1 cellular context compared by ENCODE assay signal in genomic region chr1:93909146-93910050, GRCh38.
TF ChIP-seq lines count a peak whose summit lies in the region.

TSS of gene GCLM (minus strand) at chr1:93909430. CDS start at chr1:93909163, 267 bp downstream.

TF ChIP-seq in HepG2, 621 proteins besides CTCF, POLR2A, EP300 and RAD21 (continued from another document and continues in another):
- TF ChIP-seq GMEB2 (CRISPR knock-in tag; IDR thresholded peaks at IDR 0.05; ENCODE audit: low read depth), result no peak
- no peak for TF ChIP-seq NPAS2 (CRISPR knock-in tag; IDR thresholded peaks at IDR 0.05; ENCODE audit: borderline replicate concordance)
- TF ChIP-seq FOXM1 (CRISPR knock-in tag; IDR thresholded peaks at IDR 0.05), result no peak
- TF ChIP-seq RFX1 (IDR thresholded peaks at IDR 0.05), result no peak
- no peak for TF ChIP-seq HMGA1 (CRISPR knock-in tag; conservative IDR thresholded peaks at IDR 0.05)
- TF ChIP-seq ZNF503 (CRISPR knock-in tag; IDR thresholded peaks at IDR 0.05), result no peak
- TF ChIP-seq DNMT3B (CRISPR knock-in tag; conservative IDR thresholded peaks at IDR 0.05), result no peak
- peak; percentile 64; the same call in 1 of the 2 replicates for TF ChIP-seq ZNF614 (CRISPR knock-in tag; IDR thresholded peaks at IDR 0.05; ENCODE audit: borderline replicate concordance)
- TF ChIP-seq SRSF9 (IDR thresholded peaks at IDR 0.05; ENCODE audit: borderline replicate concordance, insufficient read depth, low read depth, low read length, poor library complexity, severe bottlenecking), result no peak
- TF ChIP-seq ZNF280B (CRISPR knock-in tag; IDR thresholded peaks at IDR 0.05; ENCODE audit: borderline replicate concordance), result no peak
- peak; percentile 78 for TF ChIP-seq ATF2 (CRISPR knock-in tag; IDR thresholded peaks at IDR 0.05)
- TF ChIP-seq CEBPB (IDR thresholded peaks at IDR 0.05; ENCODE audit: borderline replicate concordance, low read depth, low read length), result no peak
- TF ChIP-seq MIER3 (CRISPR knock-in tag; IDR thresholded peaks at IDR 0.05; ENCODE audit: borderline replicate concordance), result peak; percentile 34; the same call in 1 of the 2 replicates
- 0 out of 2 replicates have a peak, but pooled peaks have one; percentile 45 for TF ChIP-seq RXRA (CRISPR knock-in tag; IDR thresholded peaks at IDR 0.05)
- TF ChIP-seq GATAD1 (CRISPR knock-in tag; IDR thresholded peaks at IDR 0.05), result peak; percentile 34
- TF ChIP-seq ZNF609 (CRISPR knock-in tag; IDR thresholded peaks at IDR 0.05; ENCODE audit: borderline replicate concordance), result no peak
- no peak for TF ChIP-seq ZFP36L1 (CRISPR knock-in tag; IDR thresholded peaks at IDR 0.05)
- peak; percentile 26 for TF ChIP-seq FOXA3 (CRISPR knock-in tag; IDR thresholded peaks at IDR 0.05)
- TF ChIP-seq PAF1 (CRISPR knock-in tag; IDR thresholded peaks at IDR 0.05), result no peak
- no peak for TF ChIP-seq ZNF530 (CRISPR knock-in tag; IDR thresholded peaks at IDR 0.05; ENCODE audit: low read depth)
- TF ChIP-seq MYC (CRISPR knock-in tag; IDR thresholded peaks at IDR 0.05; ENCODE audit: borderline replicate concordance), result peak; percentile 65
- TF ChIP-seq HDAC2 (CRISPR knock-in tag; IDR thresholded peaks at IDR 0.05), result 0 out of 2 replicates have a peak, but pooled peaks have one; percentile 55
- TF ChIP-seq IKZF1 (IDR thresholded peaks at IDR 0.05), result no peak
- TF ChIP-seq ZNF207 (IDR thresholded peaks at IDR 0.05; ENCODE audit: borderline replicate concordance), result no peak
- TF ChIP-seq ZKSCAN1 (IDR thresholded peaks at IDR 0.05; ENCODE audit: low read length), result no peak
- TF ChIP-seq ZNF260 (CRISPR knock-in tag; IDR thresholded peaks at IDR 0.05; ENCODE audit: borderline replicate concordance, low read depth), result no peak
- TF ChIP-seq ZBTB26 (CRISPR knock-in tag; IDR thresholded peaks at IDR 0.05; ENCODE audit: borderline replicate concordance), result peak; percentile 48; the same call in 1 of the 2 replicates
- no peak for TF ChIP-seq ZNF432 (CRISPR knock-in tag; IDR thresholded peaks at IDR 0.05; ENCODE audit: borderline replicate concordance)
- TF ChIP-seq SIN3A (IDR thresholded peaks at IDR 0.05; ENCODE audit: borderline replicate concordance, low read depth, low read length), result peak; percentile 55; the same call in 1 of the 2 replicates
- no peak for TF ChIP-seq MATR3 (CRISPR knock-in tag; IDR thresholded peaks at IDR 0.05)
- TF ChIP-seq GPN1 (CRISPR knock-in tag; IDR thresholded peaks at IDR 0.05; ENCODE audit: borderline replicate concordance), result no peak
- no peak for TF ChIP-seq HNF1A (IDR thresholded peaks at IDR 0.05; ENCODE audit: low read depth)
- 0 out of 2 replicates have a peak, but pooled peaks have one; percentile 13 for TF ChIP-seq HNF1A (CRISPR knock-in tag; IDR thresholded peaks at IDR 0.05; ENCODE audit: borderline replicate concordance)
- TF ChIP-seq BCLAF1 (IDR thresholded peaks at IDR 0.05), result no peak
- peak; percentile 39; the same call in 1 of the 2 replicates for TF ChIP-seq THAP11 (CRISPR knock-in tag; IDR thresholded peaks at IDR 0.05)
- no peak for TF ChIP-seq MYNN (CRISPR knock-in tag; IDR thresholded peaks at IDR 0.05; ENCODE audit: low read depth)
- TF ChIP-seq XBP1 (CRISPR knock-in tag; IDR thresholded peaks at IDR 0.05), result no peak
- TF ChIP-seq TFDP2 (CRISPR knock-in tag; IDR thresholded peaks at IDR 0.05), result peak; percentile 67
- no peak for TF ChIP-seq ZNF205 (CRISPR knock-in tag; IDR thresholded peaks at IDR 0.05)
